In genomic region chr11:19242184-19242932, GRCh38 we compare ENCODE assay signal across 8 cellular contexts. TPM values are rescaled to one million over a fixed set of nuclear protein-coding genes. Genes with fewer than 3 reads are reported as not detected.
A peak's percentile ranks its signal among the peaks of the same experiment; 100 is the strongest.
DNase-seq lines count a peak whose midpoint lies in the region; ATAC-seq and TF ChIP-seq lines count a peak whose summit lies in the region.

No MANE protein-coding gene starts in this region.

- peak overlapping the region; percentile 86 for H3K4me3 Mint-ChIP-seq in central memory CD8-positive, alpha-beta T cell

- no peak for ATAC-seq in central memory CD8-positive, alpha-beta T cell (replicated peaks; ENCODE audit: extremely low read depth, poor library complexity, severe bottlenecking)
- ATAC-seq in GM19023 (IDR thresholded peaks at IDR 0.05; ENCODE audit: unreplicated experiment) (no peak), GM18907 (IDR thresholded peaks at IDR 0.05; ENCODE audit: unreplicated experiment) (no peak)

- peak overlapping the region; percentile 52 to 62 for H3K9ac ChIP-seq in mucosa of rectum (ENCODE audit: low read depth in 1 of 2, low read length in 2 of 2)

- no peaks in the 10 kb centered on the region for H3K36me3 ChIP-seq in mucosa of rectum (ENCODE audit: control insufficient read depth in 2 of 2, insufficient read depth in 2 of 2, low read length in 2 of 2)

- H3K9me3 ChIP-seq in mucosa of rectum (ENCODE audit: control insufficient read depth in 2 of 2, low read length in 2 of 2), result no peaks in the 10 kb centered on the region

- peaks cover 5% of the 10 kb centered on the region for H3K36me3 Mint-ChIP-seq in central memory CD8-positive, alpha-beta T cell (ENCODE audit: insufficient read depth)

- no peaks in the 10 kb centered on the region for H3K9me3 Mint-ChIP-seq in central memory CD8-positive, alpha-beta T cell

- H3K4me3 ChIP-seq in AG10803 (ENCODE audit: low read length), result peak overlapping the region; percentile 89
- H3K4me3 ChIP-seq in Jurkat, Clone E6-1 (ENCODE audit: low read length), result peak overlapping the region; percentile 87
- H3K4me3 ChIP-seq in mucosa of rectum (ENCODE audit: low read length in 2 of 2), result peak overlapping the region; percentile 70 to 76

- H3K27ac ChIP-seq in mucosa of rectum (ENCODE audit: low read depth in 2 of 2, low read length in 2 of 2), result no peak overlapping the region

- H3K27ac Mint-ChIP-seq in central memory CD8-positive, alpha-beta T cell (ENCODE audit: low read depth), result peak overlapping the region; percentile 39

- H3K4me1 Mint-ChIP-seq in central memory CD8-positive, alpha-beta T cell, result peaks cover 16% of the 10 kb centered on the region

- H3K27me3 Mint-ChIP-seq in central memory CD8-positive, alpha-beta T cell, result peaks cover 47% of the 10 kb centered on the region

- H3K4me1 ChIP-seq in mucosa of rectum (ENCODE audit: control insufficient read depth in 2 of 2, insufficient read depth in 2 of 2, low read length in 2 of 2), result peaks cover 24 to 40% of the 10 kb centered on the region in 2 donors

- H3K27me3 ChIP-seq in mucosa of rectum (ENCODE audit: control insufficient read depth in 2 of 2, insufficient read depth in 2 of 2, low read length in 2 of 2), result peaks cover 0 to 2% of the 10 kb centered on the region in 2 donors

- DNase-seq in AG10803 (ENCODE audit: low read depth) (no peak), NCI-H2107 (lab: John Stamatoyannopoulos, UW) (no peak), glomerular visceral epithelial cell (ENCODE audit: extremely low spot score) (no peak)
- no peak for DNase-seq in Jurkat, Clone E6-1 (ENCODE audit: low read depth, low spot score)
- DNase-seq in central memory CD8-positive, alpha-beta T cell (ENCODE audit: low spot score in 2 of 2), result no peak

- no peak for TF ChIP-seq CTCF in AG10803 (conservative IDR thresholded peaks at IDR 0.05; ENCODE audit: low read length)

RNA-seq across cellular contexts. Expression of gene E2F8, which starts 1.6 kb away (rescaled TPM):
- polyA plus RNA-seq in Jurkat, Clone E6-1 (2012; ENCODE audit: insufficient read depth, insufficient read length), result 21.1 TPM

RNA-seq across cellular contexts. Expression of gene CSRP3, which starts 40.6 kb away (rescaled TPM):
- polyA plus RNA-seq in Jurkat, Clone E6-1 (2012; ENCODE audit: insufficient read depth, insufficient read length), result not detected
